Comparison of ENCODE assay signal across 11 cellular contexts in the genomic region with DNA sequence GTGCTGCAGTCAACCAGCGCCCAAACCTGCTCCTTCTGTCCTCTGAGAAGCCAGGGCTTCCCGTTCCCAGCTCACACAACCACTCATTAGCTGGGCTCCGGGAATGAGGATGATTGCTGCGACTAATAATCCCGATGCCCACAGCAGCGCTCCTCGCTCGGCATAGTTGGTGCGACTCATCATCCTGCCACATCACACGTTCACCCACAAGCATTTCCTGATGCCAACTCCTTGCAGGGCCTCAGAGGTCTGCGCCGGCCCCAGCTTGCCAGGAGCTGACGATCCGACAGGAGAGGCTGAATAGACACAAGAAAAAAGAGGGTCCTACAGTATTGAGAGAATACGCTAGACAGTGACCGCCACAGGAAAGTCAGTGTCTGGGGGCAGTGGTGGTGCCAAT. TPM values are rescaled to one million over a fixed set of nuclear protein-coding genes. Genes with fewer than 3 reads are reported as not detected.
DNase-seq lines count a peak whose midpoint lies in the region; ATAC-seq, FAIRE-seq and TF ChIP-seq lines count a peak whose summit lies in the region.
"Had no signal": no experiment of that assay in that cellular context is flagged by ENCODE, and none has a peak within 500 bp of the region (broad histone marks: within the 10 kb centered on the region; RNA-seq: fewer than 3 reads in every experiment).

No MANE protein-coding gene starts in this region.

- no peak for TF ChIP-seq RAD21 in SK-N-SH (IDR thresholded peaks at IDR 0.05; ENCODE audit: low read length)

- H3K27me3 ChIP-seq in SK-N-SH (ENCODE audit: insufficient read depth), result no peaks in the 10 kb centered on the region
- no peaks in the 10 kb centered on the region for H3K27me3 ChIP-seq in skeletal muscle satellite cell (ENCODE audit: control insufficient read depth, insufficient read depth, low read length)
- H3K27me3 ChIP-seq in vagina, result no peaks in the 10 kb centered on the region
- H3K27me3 ChIP-seq in upper lobe of right lung, result no peaks in the 10 kb centered on the region
- H3K27me3 ChIP-seq: pancreas had no signal

- FAIRE-seq in H54 (lab: Jason Lieb, UNC), result peak; percentile 82
- FAIRE-seq: colon, pancreas had no signal

- DNase-seq in H54 (ENCODE audit: insufficient read length, low spot score), result peak; percentile 75
- no peak for DNase-seq in SK-N-SH
- DNase-seq in epidermal melanocyte (ENCODE audit: insufficient read length, low spot score), result peak; percentile 71
- DNase-seq in activated CD8-positive, alpha-beta memory T cell treated with anti-CD3 and anti-CD28 coated beads, Interleukin-2, amount 50 U/mL, for 48 hours, result no peak
- no peak for DNase-seq in vagina (ENCODE audit: extremely low spot score in 2 of 2)
- no peak for DNase-seq in upper lobe of right lung
- DNase-seq: activated CD4-positive, alpha-beta T cell treated with anti-CD3 and anti-CD28 coated beads for 4 hours; pancreas had no signal

- H3K9me3 ChIP-seq in SK-N-SH (no peaks in the 10 kb centered on the region), skeletal muscle satellite cell (replicated peaks; ENCODE audit: low read length) (no peaks in the 10 kb centered on the region), vagina (no peaks in the 10 kb centered on the region), upper lobe of right lung (no peaks in the 10 kb centered on the region)
- H3K9me3 ChIP-seq: pancreas had no signal

- intact Hi-C loops in vagina (cut with DNase I), result no loop called here
- intact Hi-C loops in upper lobe of right lung (cut with DNase I), result no loop called here

- H3K4me2 ChIP-seq in SK-N-SH, result peak overlapping the region; percentile 74
- peak overlapping the region; percentile 72 for H3K4me2 ChIP-seq in skeletal muscle satellite cell (ENCODE audit: low read length)
- H3K4me2 ChIP-seq: KMS-11 had no signal

- CTCF ChIA-PET in SK-N-SH (lab: Yijun Ruan, JAX), result no interaction called here

- no peaks in the 10 kb centered on the region for H3K4me1 ChIP-seq in SK-N-SH (ENCODE audit: control insufficient read depth in 1 of 2, insufficient read depth in 2 of 2, low read depth in 1 of 2, low read length in 1 of 2)
- H3K4me1 ChIP-seq in skeletal muscle satellite cell (ENCODE audit: control insufficient read depth, insufficient read depth, low read length), result peaks cover 12% of the 10 kb centered on the region
- no peaks in the 10 kb centered on the region for H3K4me1 ChIP-seq in vagina
- H3K4me1 ChIP-seq in upper lobe of right lung, result no peaks in the 10 kb centered on the region
- H3K4me1 ChIP-seq: pancreas had no signal

- H3K27ac ChIP-seq in SK-N-SH (ENCODE audit: low read depth in 2 of 2, low read length in 1 of 2) (peak overlapping the region in 1 of 2 experiments; percentile 84; a peak in 2 of 4 replicates), vagina (no peak overlapping the region), upper lobe of right lung (no peak overlapping the region)
- H3K27ac ChIP-seq: KMS-11, pancreas had no signal

- no peaks in the 10 kb centered on the region for H3K79me2 ChIP-seq in SK-N-SH (ENCODE audit: insufficient read depth)

- peak overlapping the region; percentile 70 for H3K9ac ChIP-seq in SK-N-SH
- peak overlapping the region; percentile 67 for H3K9ac ChIP-seq in skeletal muscle satellite cell (ENCODE audit: low read depth, low read length)
- H3K9ac ChIP-seq: KMS-11 had no signal

- POLR2A ChIA-PET in SK-N-SH (lab: Yijun Ruan, JAX), result no interaction called here

- H4K20me1 ChIP-seq in SK-N-SH (ENCODE audit: insufficient read depth), result no peaks in the 10 kb centered on the region

- peaks cover 5% of the 10 kb centered on the region for H3F3A ChIP-seq in SK-N-SH (replicated peaks; ENCODE audit: insufficient read depth)

- WGBS in SK-N-SH (ENCODE audit: low lambda C conversion rate), result 22% methylated on average over 6 of the region's 16 CpGs

- TF ChIP-seq CTCF in SK-N-SH (IDR thresholded peaks at IDR 0.05) (no peak), vagina (IDR thresholded peaks at IDR 0.05) (no peak), upper lobe of right lung (IDR thresholded peaks at IDR 0.05) (no peak)

- no peak for ATAC-seq in upper lobe of right lung
- ATAC-seq: pancreas had no signal

- H3K9me2 ChIP-seq in SK-N-SH, result no peaks in the 10 kb centered on the region

- H3K36me3 ChIP-seq in SK-N-SH (replicated peaks in 1 of 2; ENCODE audit: control insufficient read depth in 1 of 2, insufficient read depth in 2 of 2, low read length in 1 of 2), result no peaks in the 10 kb centered on the region
- no peaks in the 10 kb centered on the region for H3K36me3 ChIP-seq in skeletal muscle satellite cell (ENCODE audit: insufficient read depth, low read length)
- H3K36me3 ChIP-seq in vagina, result no peaks in the 10 kb centered on the region
- no peaks in the 10 kb centered on the region for H3K36me3 ChIP-seq in upper lobe of right lung
- H3K36me3 ChIP-seq: pancreas had no signal

- H3K4me3 ChIP-seq in SK-N-SH (ENCODE audit: low read depth in 2 of 2, low read length in 1 of 2) (peak overlapping the region in 1 of 2 experiments; percentile 47; a peak in 2 of 4 replicates), skeletal muscle satellite cell (ENCODE audit: low read length) (peak overlapping the region; percentile 49), vagina (no peak overlapping the region), upper lobe of right lung (no peak overlapping the region)
- H3K4me3 ChIP-seq: pancreas had no signal

- no peak for TF ChIP-seq EP300 in SK-N-SH (IDR thresholded peaks at IDR 0.05; ENCODE audit: borderline replicate concordance in 1 of 2, low read depth in 1 of 2, low read length in 1 of 2)

- 0 out of 2 replicates have a peak, but pooled peaks have one; percentile 25 for TF ChIP-seq POLR2A in H54 (IDR thresholded peaks at IDR 0.05; ENCODE audit: low read depth, low read length)
- no peak for TF ChIP-seq POLR2A in vagina (IDR thresholded peaks at IDR 0.05)

- peak overlapping the region; percentile 82 for H2AFZ ChIP-seq in SK-N-SH (ENCODE audit: low read depth)

TF ChIP-seq in SK-N-SH, 30 proteins besides CTCF, POLR2A, EP300 and RAD21:
- TF ChIP-seq, protein P1, sequence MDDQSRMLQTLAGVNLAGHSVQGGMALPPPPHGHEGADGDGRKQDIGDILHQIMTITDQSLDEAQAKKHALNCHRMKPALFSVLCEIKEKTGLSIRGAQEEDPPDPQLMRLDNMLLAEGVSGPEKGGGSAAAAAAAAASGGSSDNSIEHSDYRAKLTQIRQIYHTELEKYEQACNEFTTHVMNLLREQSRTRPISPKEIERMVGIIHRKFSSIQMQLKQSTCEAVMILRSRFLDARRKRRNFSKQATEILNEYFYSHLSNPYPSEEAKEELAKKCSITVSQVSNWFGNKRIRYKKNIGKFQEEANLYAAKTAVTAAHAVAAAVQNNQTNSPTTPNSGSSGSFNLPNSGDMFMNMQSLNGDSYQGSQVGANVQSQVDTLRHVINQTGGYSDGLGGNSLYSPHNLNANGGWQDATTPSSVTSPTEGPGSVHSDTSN (IDR thresholded peaks at IDR 0.05), result no peak
- 0 out of 2 replicates have a peak, but pooled peaks have one; percentile 37 for TF ChIP-seq TAF1 (IDR thresholded peaks at IDR 0.05; ENCODE audit: borderline replicate concordance, low read depth, low read length)
- TF ChIP-seq, protein P2, sequence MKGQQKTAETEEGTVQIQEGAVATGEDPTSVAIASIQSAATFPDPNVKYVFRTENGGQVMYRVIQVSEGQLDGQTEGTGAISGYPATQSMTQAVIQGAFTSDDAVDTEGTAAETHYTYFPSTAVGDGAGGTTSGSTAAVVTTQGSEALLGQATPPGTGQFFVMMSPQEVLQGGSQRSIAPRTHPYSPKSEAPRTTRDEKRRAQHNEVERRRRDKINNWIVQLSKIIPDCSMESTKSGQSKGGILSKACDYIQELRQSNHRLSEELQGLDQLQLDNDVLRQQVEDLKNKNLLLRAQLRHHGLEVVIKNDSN (IDR thresholded peaks at IDR 0.05; ENCODE audit: borderline replicate concordance, low read depth), result no peak
- peak; percentile 73 for TF ChIP-seq ELF1 (IDR thresholded peaks at IDR 0.05)
- TF ChIP-seq, protein P3, sequence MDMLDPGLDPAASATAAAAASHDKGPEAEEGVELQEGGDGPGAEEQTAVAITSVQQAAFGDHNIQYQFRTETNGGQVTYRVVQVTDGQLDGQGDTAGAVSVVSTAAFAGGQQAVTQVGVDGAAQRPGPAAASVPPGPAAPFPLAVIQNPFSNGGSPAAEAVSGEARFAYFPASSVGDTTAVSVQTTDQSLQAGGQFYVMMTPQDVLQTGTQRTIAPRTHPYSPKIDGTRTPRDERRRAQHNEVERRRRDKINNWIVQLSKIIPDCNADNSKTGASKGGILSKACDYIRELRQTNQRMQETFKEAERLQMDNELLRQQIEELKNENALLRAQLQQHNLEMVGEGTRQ (IDR thresholded peaks at IDR 0.05; ENCODE audit: borderline replicate concordance, low read depth, low read length), result no peak
- TF ChIP-seq FOSL2 (IDR thresholded peaks at IDR 0.05; ENCODE audit: borderline replicate concordance, low read depth), result peak; percentile 19; the same call in 1 of the 2 replicates
- TF ChIP-seq, protein P4, sequence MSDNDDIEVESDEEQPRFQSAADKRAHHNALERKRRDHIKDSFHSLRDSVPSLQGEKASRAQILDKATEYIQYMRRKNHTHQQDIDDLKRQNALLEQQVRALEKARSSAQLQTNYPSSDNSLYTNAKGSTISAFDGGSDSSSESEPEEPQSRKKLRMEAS (IDR thresholded peaks at IDR 0.05; ENCODE audit: low read depth), result peak; percentile 71
TF ChIP-seq in SK-N-SH: peak in this region for 4.

RNA-seq across cellular contexts. Expression of a gene that starts 10.6 kb away (rescaled TPM):
- polyA plus RNA-seq in SK-N-SH (2012; rRNA removed), result 126 and 130 TPM in 2 replicates
- 57.8 and 84.5 TPM in 2 replicates for polyA plus RNA-seq in SK-N-SH (2012; cell fraction: cytosol; rRNA removed)
- 236 and 305 TPM in 2 replicates for polyA plus RNA-seq in SK-N-SH (2012; cell fraction: nucleus; rRNA removed)
- 128 and 132 TPM in 2 replicates for total RNA-seq in skeletal muscle satellite cell (2012; rRNA removed)
- total RNA-seq in vagina (162 TPM), upper lobe of right lung (115 TPM)

RNA-seq across cellular contexts. Expression of a gene that starts 55.0 kb away (rescaled TPM):
- polyA plus RNA-seq in SK-N-SH (2012; rRNA removed), result 17.4 and 25.3 TPM in 2 replicates
- 13.1 and 18.7 TPM in 2 replicates for polyA plus RNA-seq in SK-N-SH (2012; cell fraction: cytosol; rRNA removed)
- polyA plus RNA-seq in SK-N-SH (2012; cell fraction: nucleus; rRNA removed), result 42.9 and 45.0 TPM in 2 replicates
- total RNA-seq in skeletal muscle satellite cell (2012; rRNA removed), result 33.0 and 43.7 TPM in 2 replicates
- total RNA-seq in vagina, result 50.8 TPM
- 79.2 TPM for total RNA-seq in upper lobe of right lung

Comparison
In these comparisons a context has a peak if more than half of its experiments do, and no peak if none do; other contexts are left out.
1. DNase-seq: peak in H54 (single experiment) and epidermal melanocyte (single experiment); none in SK-N-SH (single experiment), activated CD8-positive, alpha-beta memory T cell treated with anti-CD3 and anti-CD28 coated beads, Interleukin-2, amount 50 U/mL, for 48 hours (single experiment), vagina (0 of 2) and upper lobe of right lung (single experiment).